8 cellular contexts compared by ENCODE assay signal in the genomic region with DNA sequence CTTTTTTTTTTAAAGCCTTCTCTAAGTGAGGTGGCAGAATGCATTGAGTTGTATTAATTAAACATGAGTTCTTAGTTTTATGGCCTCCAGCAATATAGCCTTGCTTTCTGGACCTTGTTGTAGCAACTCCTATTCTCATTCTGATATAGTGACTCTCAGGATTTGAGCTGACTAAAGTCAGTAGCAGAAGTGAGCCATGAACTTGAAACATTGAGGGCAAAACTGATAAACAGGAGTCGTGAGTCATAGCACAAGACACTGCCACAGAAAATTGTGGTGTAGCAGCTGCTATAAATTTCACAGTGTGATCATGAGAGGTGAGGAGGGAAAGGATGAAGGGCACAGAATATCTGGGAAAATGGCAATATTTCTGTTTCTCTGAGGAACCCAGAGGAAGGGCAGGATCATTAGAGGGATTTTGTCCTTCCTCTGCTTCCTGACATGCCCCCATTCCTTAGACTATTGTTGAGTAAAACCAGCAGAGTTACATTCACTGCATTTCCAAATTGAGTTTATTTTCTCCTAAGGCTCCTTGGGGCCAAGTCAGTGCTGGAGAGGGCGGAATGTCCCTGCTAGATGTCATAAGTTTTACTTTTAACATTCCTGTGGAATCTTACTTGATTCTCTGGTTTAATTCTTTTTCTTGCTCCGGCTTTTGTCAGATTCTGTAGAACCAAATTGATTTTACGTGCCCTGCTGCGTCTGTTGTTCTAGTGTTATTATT. TPM values are rescaled to one million over a fixed set of nuclear protein-coding genes. Genes with fewer than 3 reads are reported as not detected.
A peak's percentile ranks its signal among the peaks of the same experiment; 100 is the strongest.
DNase-seq lines count a peak whose midpoint lies in the region; ATAC-seq and TF ChIP-seq lines count a peak whose summit lies in the region.

No MANE protein-coding gene starts in this region.

- H3K27me3 ChIP-seq in tibial artery, result no peaks in the 10 kb centered on the region

- CTCF ChIA-PET in GM10248 (lab: Yijun Ruan, JAX), result interaction anchor here (0.6 to 1.2 kb wide), 3 partner anchors 40 to 137 kb away, joined by 3 to 4 read pairs (median 3); partner anchors contain the start of gene M6PR

- H3K4me1 Mint-ChIP-seq in activated naive CD8-positive, alpha-beta T cell treated with anti-CD3 and anti-CD28 coated beads, Interleukin-2, amount 10 ng/mL, durations not matched to agents 7 days and 5 days, result peaks cover 12% of the 10 kb centered on the region

- no peak overlapping the region for H3K4me3 Mint-ChIP-seq in activated naive CD8-positive, alpha-beta T cell treated with anti-CD3 and anti-CD28 coated beads, Interleukin-2, amount 10 ng/mL, durations not matched to agents 7 days and 5 days

- H3K4me3 ChIP-seq in tibial artery, result no peak overlapping the region

- POLR2A ChIA-PET in GM10248 (lab: Yijun Ruan, JAX), result interaction anchor here (0.5 kb wide), 1 partner anchor 28 kb away, joined by 3 read pairs; no protein-coding TSS in a partner anchor
- POLR2A ChIA-PET in activated naive CD8-positive, alpha-beta T cell treated with anti-CD3 and anti-CD28 coated beads, Interleukin-2, amount 10 ng/mL, durations not matched to agents 7 days and 5 days (lab: Charles Lee), result no interaction called here

- no peak overlapping the region for H3K27ac ChIP-seq in tibial artery

- intact Hi-C loops in tibial artery (cut with DNase I; ENCODE audit: low total_unique reads), result no loop called here

- no peaks in the 10 kb centered on the region for H3K4me1 ChIP-seq in tibial artery

- no peak overlapping the region for H3K27ac Mint-ChIP-seq in activated naive CD8-positive, alpha-beta T cell treated with anti-CD3 and anti-CD28 coated beads, Interleukin-2, amount 10 ng/mL, durations not matched to agents 7 days and 5 days

- H3K9me3 Mint-ChIP-seq in activated naive CD8-positive, alpha-beta T cell treated with anti-CD3 and anti-CD28 coated beads, Interleukin-2, amount 10 ng/mL, durations not matched to agents 7 days and 5 days, result no peaks in the 10 kb centered on the region

- TF ChIP-seq CTCF in GM10248 (IDR thresholded peaks at IDR 0.05; ENCODE audit: control extremely low read depth, extremely low read depth, low read depth, missing control alignments) (no peak), tibial artery (IDR thresholded peaks at IDR 0.05) (no peak), omental fat pad (IDR thresholded peaks at IDR 0.05) (no peak)

- no peaks in the 10 kb centered on the region for H3K27me3 Mint-ChIP-seq in activated naive CD8-positive, alpha-beta T cell treated with anti-CD3 and anti-CD28 coated beads, Interleukin-2, amount 10 ng/mL, durations not matched to agents 7 days and 5 days

- DNase-seq in GM10248 (ENCODE audit: extremely low spot score) (peak; percentile 71), tibial artery (no peak), omental fat pad (ENCODE audit: low spot score) (no peak), DMS 273 treated with DMSO at 0.1 percent for 48 hours (lab: John Stamatoyannopoulos, UW) (no peak)
- no peak for DNase-seq in activated naive CD8-positive, alpha-beta T cell treated with anti-CD3 and anti-CD28 coated beads, Interleukin-2, amount 10 ng/mL, durations not matched to agents 7 days and 5 days
- DNase-seq in stimulated activated CD4-positive, alpha-beta T cell treated with anti-CD3 and anti-CD28 coated beads, Interleukin-4, amount 100 ng/mL, for 24 hours, result peak; percentile 55

- ATAC-seq in GM19467 (IDR thresholded peaks at IDR 0.05; ENCODE audit: unreplicated experiment) (peak; percentile 75), HG03439 (IDR thresholded peaks at IDR 0.05; ENCODE audit: unreplicated experiment) (peak; percentile 98), omental fat pad (ENCODE audit: low FRiP score) (no peak)
- peak; percentile 78 for ATAC-seq in activated naive CD8-positive, alpha-beta T cell treated with anti-CD3 and anti-CD28 coated beads, Interleukin-2, amount 10 ng/mL, durations not matched to agents 7 days and 5 days (ENCODE audit: low read depth)

- no peaks in the 10 kb centered on the region for H3K36me3 ChIP-seq in tibial artery

- no peaks in the 10 kb centered on the region for H3K9me3 ChIP-seq in tibial artery

- H3K36me3 Mint-ChIP-seq in activated naive CD8-positive, alpha-beta T cell treated with anti-CD3 and anti-CD28 coated beads, Interleukin-2, amount 10 ng/mL, durations not matched to agents 7 days and 5 days, result peaks cover 3% of the 10 kb centered on the region

RNA-seq across cellular contexts. Expression of gene KLRG1, which starts 7.5 kb away (rescaled TPM):
- 10 to 100 TPM; 14.4 to 16.1 TPM for total RNA-seq in activated naive CD8-positive, alpha-beta T cell treated with anti-CD3 and anti-CD28 coated beads, Interleukin-2, amount 10 ng/mL, durations not matched to agents 7 days and 5 days
- total RNA-seq in omental fat pad, result 10 to 100 TPM in 1 of 4 donors, 1 to 10 TPM in 3; 2.3 to 17.0 (median 6.3) TPM

RNA-seq across cellular contexts. Expression of gene M6PR, which starts 47.4 kb away (rescaled TPM):
- total RNA-seq in activated naive CD8-positive, alpha-beta T cell treated with anti-CD3 and anti-CD28 coated beads, Interleukin-2, amount 10 ng/mL, durations not matched to agents 7 days and 5 days, result 100 to 1,000 TPM; 183 to 192 TPM
- total RNA-seq in omental fat pad, result 100 to 1,000 TPM in 3 of 4 donors, 10 to 100 TPM in 1; 87.9 to 141 (median 109) TPM

Comparison
In these comparisons a context has a peak if more than half of its experiments do, and no peak if none do; other contexts are left out.
1. DNase-seq: peak in GM10248 (single experiment) and stimulated activated CD4-positive, alpha-beta T cell treated with anti-CD3 and anti-CD28 coated beads, Interleukin-4, amount 100 ng/mL, for 24 hours (single experiment); none in activated naive CD8-positive, alpha-beta T cell treated with anti-CD3 and anti-CD28 coated beads, Interleukin-2, amount 10 ng/mL, durations not matched to agents 7 days and 5 days (single experiment), tibial artery (0 of 2), omental fat pad (single experiment) and DMS 273 treated with DMSO at 0.1 percent for 48 hours (single experiment).